Comparison of ENCODE assay signal across 14 cellular contexts in the genomic region with DNA sequence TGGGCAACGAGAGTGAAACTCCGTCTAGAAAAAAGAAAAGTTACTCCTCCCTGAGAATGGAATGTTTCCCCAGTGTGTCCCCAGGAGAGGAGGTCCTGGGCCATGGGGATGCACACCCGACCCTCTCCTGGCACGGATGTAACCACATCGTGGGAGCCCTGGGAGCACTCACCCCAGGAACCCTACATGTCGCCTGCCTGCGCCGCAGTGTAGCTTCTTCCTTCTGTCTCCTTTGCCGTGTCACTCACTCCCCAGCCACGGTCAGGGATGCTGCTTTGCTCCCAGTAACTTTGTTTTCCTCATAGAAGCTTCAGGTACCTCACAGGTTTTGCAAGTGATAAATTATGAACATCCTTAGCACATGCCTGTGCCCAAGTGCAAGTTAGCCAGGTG.
"Had no signal": no experiment of that assay in that cellular context is flagged by ENCODE, and none has a peak within 500 bp of the region (broad histone marks: within the 10 kb centered on the region; RNA-seq: fewer than 3 reads in every experiment).

No MANE protein-coding gene starts in this region.

- H3K9me3 ChIP-seq: lower lobe of right lung, prostate gland, right atrium auricular region had no signal

- H3K9me3 Mint-ChIP-seq: activated naive CD4-positive, alpha-beta T cell treated with anti-CD3 and anti-CD28 coated beads, Interleukin-2, amount 50 U/mL, for 72 hours; stimulated activated naive CD8-positive, alpha-beta T cell treated with anti-CD3 and anti-CD28 coated beads, Interleukin-15, amount 100 ng/mL, for 72 hours had no signal

- H2AFZ ChIP-seq: hepatocyte had no signal

- H3K4me3 ChIP-seq: hepatocyte, lower lobe of right lung, prostate gland, right atrium auricular region, SK-N-MC had no signal

- H3K4me2 ChIP-seq: hepatocyte had no signal

- H3K27ac Mint-ChIP-seq: mesothelial cell of epicardium had no signal

- H3K4me1 Mint-ChIP-seq: mesothelial cell of epicardium; stimulated activated naive CD8-positive, alpha-beta T cell treated with anti-CD3 and anti-CD28 coated beads, Interleukin-15, amount 100 ng/mL, for 72 hours had no signal

- H3K27ac ChIP-seq: hepatocyte, lower lobe of right lung, prostate gland, right atrium auricular region had no signal

- H3K27me3 ChIP-seq: hepatocyte, right atrium auricular region had no signal

- H3K27me3 Mint-ChIP-seq: stimulated activated naive CD8-positive, alpha-beta T cell treated with anti-CD3 and anti-CD28 coated beads, Interleukin-15, amount 100 ng/mL, for 72 hours had no signal

- H3K79me2 ChIP-seq: hepatocyte had no signal

- H3K4me1 ChIP-seq: lower lobe of right lung, prostate gland, right atrium auricular region had no signal

- H3K4me3 Mint-ChIP-seq: mesothelial cell of epicardium; stimulated activated naive CD8-positive, alpha-beta T cell treated with anti-CD3 and anti-CD28 coated beads, Interleukin-15, amount 100 ng/mL, for 72 hours had no signal

- DNase-seq: activated CD4-positive, alpha-beta T cell treated with anti-CD3 and anti-CD28 coated beads for 48 hours; activated CD4-positive, CD25-positive, alpha-beta regulatory T cell; amygdala; lower lobe of right lung; stimulated activated CD4-positive, alpha-beta T cell treated with anti-CD3 and anti-CD28 coated beads, Interleukin-12 subunit alpha, Interleukin-12 subunit beta, amount 100 ng/mL, for 4 hours; stimulated activated CD4-positive, alpha-beta T cell treated with anti-CD3 and anti-CD28 coated beads, Interleukin-1b, Interleukin-23, amount 100 ng/mL, for 48 hours; stimulated activated naive CD8-positive, alpha-beta T cell treated with anti-CD3 and anti-CD28 coated beads, Interleukin-15, amount 100 ng/mL, for 72 hours; trophoblast cell had no signal
